In the genomic region with DNA sequence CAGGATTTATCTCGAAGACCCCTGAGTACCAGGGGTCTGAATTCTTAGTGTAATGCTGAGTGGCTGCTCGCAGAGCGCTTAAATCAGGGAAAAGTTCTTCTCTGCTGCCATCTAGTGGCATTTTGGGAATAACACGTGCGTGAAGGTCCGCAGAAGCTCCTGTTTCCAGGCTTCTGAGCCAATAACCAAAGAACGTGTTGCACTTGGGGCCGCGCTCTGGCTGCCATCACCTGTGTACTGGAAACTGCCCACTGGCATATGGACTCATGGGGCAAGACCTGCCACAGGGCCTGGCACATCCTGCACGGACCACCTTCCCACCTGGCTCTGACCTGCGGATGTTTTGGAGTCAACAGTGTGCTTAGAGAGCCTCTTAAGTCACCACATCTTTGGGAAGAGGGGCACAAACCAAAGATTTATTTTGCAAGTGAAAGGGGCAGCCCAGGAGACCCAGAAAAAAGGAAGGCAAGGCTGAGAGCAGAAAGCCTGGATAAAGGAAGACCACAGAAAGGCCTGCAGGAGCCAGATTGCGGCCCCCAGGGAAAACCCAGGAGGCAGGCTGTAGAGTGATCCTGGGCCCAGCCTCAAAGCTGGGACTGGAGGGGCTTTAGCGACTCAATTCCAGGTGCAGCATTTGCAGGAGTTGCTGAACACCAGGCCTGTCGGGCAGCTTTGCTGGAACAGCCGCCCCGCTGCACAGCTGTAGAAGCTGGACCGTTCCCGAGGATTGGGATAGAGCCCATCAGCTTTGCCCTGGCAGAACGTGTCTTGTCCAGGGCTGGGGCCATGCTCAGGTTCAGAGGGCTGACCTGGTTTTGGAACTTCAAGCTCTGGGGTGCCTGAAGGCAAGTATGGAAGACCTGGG, we compare ENCODE assay signal across 8 cellular contexts. TPM values are rescaled to one million over a fixed set of nuclear protein-coding genes. Genes with fewer than 3 reads are reported as not detected.
DNase-seq lines count a peak whose midpoint lies in the region; ATAC-seq and TF ChIP-seq lines count a peak whose summit lies in the region.

No MANE protein-coding gene starts in this region.

- peak; percentile 71 for TF ChIP-seq CTCF in CD8-positive, alpha-beta T cell (IDR thresholded peaks at IDR 0.05)
- peak; percentile 67 for TF ChIP-seq CTCF in epithelial cell of proximal tubule (conservative IDR thresholded peaks at IDR 0.05; ENCODE audit: low read depth, low read length)

- H3K9me3 ChIP-seq in CD8-positive, alpha-beta T cell (ENCODE audit: low read length) = no peaks in the 10 kb centered on the region
- no peaks in the 10 kb centered on the region for H3K9me3 ChIP-seq in HUES48 (ENCODE audit: control insufficient read depth, insufficient read depth, low read length)

- no peaks in the 10 kb centered on the region for H3K4me1 Mint-ChIP-seq in CD8-positive, alpha-beta T cell (ENCODE audit: low read depth)
- peaks cover 6% of the 10 kb centered on the region for H3K4me1 Mint-ChIP-seq in stimulated activated effector memory CD8-positive, alpha-beta T cell treated with anti-CD3 and anti-CD28 coated beads, Interleukin-12 subunit alpha, Interleukin-12 subunit beta, amount 100 ng/mL, for 72 hours

- peak; percentile 9 to 64 (median 40) for DNase-seq in CD8-positive, alpha-beta T cell
- DNase-seq in NOMO-1 treated with dmso at 0.1 percent for 144 hours (lab: John Stamatoyannopoulos, UW; ENCODE audit: unreplicated experiment) (peak; percentile 32), epithelial cell of proximal tubule (ENCODE audit: low read depth) (no peak), mucosa of gallbladder (ENCODE audit: low spot score) (peak; percentile 72)
- DNase-seq in activated CD8-positive, alpha-beta memory T cell treated with anti-CD3 and anti-CD28 coated beads, Interleukin-2, amount 50 U/mL, for 24 hours (ENCODE audit: extremely low read depth) = peak; percentile 31
- peak; percentile 46 to 78 for DNase-seq in stimulated activated effector memory CD8-positive, alpha-beta T cell treated with anti-CD3 and anti-CD28 coated beads, Interleukin-12 subunit alpha, Interleukin-12 subunit beta, amount 100 ng/mL, for 72 hours (ENCODE audit: low spot score in 2 of 2)

- POLR2A ChIA-PET in CD8-positive, alpha-beta T cell (lab: Charles Lee) = no interaction called here

- no peaks in the 10 kb centered on the region for H3K4me1 ChIP-seq in CD8-positive, alpha-beta T cell (ENCODE audit: insufficient read depth, low read length)
- peaks cover 15% of the 10 kb centered on the region; the same call in 1 of the 2 replicates for H3K4me1 ChIP-seq in HUES48 (ENCODE audit: control insufficient read depth, insufficient read depth, low read length)

- no peak overlapping the region for H3K4me3 Mint-ChIP-seq in CD8-positive, alpha-beta T cell
- H3K4me3 Mint-ChIP-seq in stimulated activated effector memory CD8-positive, alpha-beta T cell treated with anti-CD3 and anti-CD28 coated beads, Interleukin-12 subunit alpha, Interleukin-12 subunit beta, amount 100 ng/mL, for 72 hours = no peak overlapping the region

- no peak overlapping the region for H3K27ac ChIP-seq in CD8-positive, alpha-beta T cell (ENCODE audit: low read depth, low read length)
- peak overlapping the region; percentile 8 for H3K27ac ChIP-seq in HUES48 (ENCODE audit: low read depth, low read length)

- no peak overlapping the region for H3K9ac ChIP-seq in HUES48 (ENCODE audit: low read depth, low read length)

- no peaks in the 10 kb centered on the region for H3K9me3 Mint-ChIP-seq in CD8-positive, alpha-beta T cell
- no peaks in the 10 kb centered on the region for H3K9me3 Mint-ChIP-seq in stimulated activated effector memory CD8-positive, alpha-beta T cell treated with anti-CD3 and anti-CD28 coated beads, Interleukin-12 subunit alpha, Interleukin-12 subunit beta, amount 100 ng/mL, for 72 hours

- H3K4me3 ChIP-seq in CD8-positive, alpha-beta T cell (ENCODE audit: low read depth, low read length) = no peak overlapping the region
- H3K4me3 ChIP-seq in HUES48 (ENCODE audit: low read depth, low read length) (peak overlapping the region; percentile 34; the same call in 1 of the 2 replicates), epithelial cell of proximal tubule (ENCODE audit: low read depth, low read length) (no peak overlapping the region)

- H3K27ac Mint-ChIP-seq in CD8-positive, alpha-beta T cell = no peak overlapping the region
- no peak overlapping the region for H3K27ac Mint-ChIP-seq in stimulated activated effector memory CD8-positive, alpha-beta T cell treated with anti-CD3 and anti-CD28 coated beads, Interleukin-12 subunit alpha, Interleukin-12 subunit beta, amount 100 ng/mL, for 72 hours

- CTCF ChIA-PET in CD8-positive, alpha-beta T cell (lab: Charles Lee) = interaction anchor here (0.5 to 14.4 kb wide), 24 partner anchors 10 to 610 kb away, joined by 3 to 168 read pairs (median 3); no protein-coding TSS in a partner anchor

- no peaks in the 10 kb centered on the region for H3K36me3 Mint-ChIP-seq in CD8-positive, alpha-beta T cell
- H3K36me3 Mint-ChIP-seq in stimulated activated effector memory CD8-positive, alpha-beta T cell treated with anti-CD3 and anti-CD28 coated beads, Interleukin-12 subunit alpha, Interleukin-12 subunit beta, amount 100 ng/mL, for 72 hours = no peaks in the 10 kb centered on the region

- peaks cover 20% of the 10 kb centered on the region for H3K27me3 Mint-ChIP-seq in CD8-positive, alpha-beta T cell (ENCODE audit: low read depth)

- H3K27me3 ChIP-seq in CD8-positive, alpha-beta T cell (ENCODE audit: insufficient read depth, low read length) = no peaks in the 10 kb centered on the region
- no peaks in the 10 kb centered on the region; the same call in 1 of the 2 replicates for H3K27me3 ChIP-seq in HUES48 (ENCODE audit: control insufficient read depth, insufficient read depth, low read length)

- intact Hi-C loops in CD8-positive, alpha-beta T cell (cut with DNase I, micrococcal nuclease) = loop anchor here (1.0 to 5.0 kb wide), 2 partner anchors 99 to 177 kb away; no protein-coding TSS in a partner anchor

- ATAC-seq in CD8-positive, alpha-beta T cell = peak; percentile 58
- ATAC-seq in stimulated activated effector memory CD8-positive, alpha-beta T cell treated with anti-CD3 and anti-CD28 coated beads, Interleukin-12 subunit alpha, Interleukin-12 subunit beta, amount 100 ng/mL, for 72 hours = peak; percentile 57
- no peak for ATAC-seq in HG03159 (IDR thresholded peaks at IDR 0.05; ENCODE audit: unreplicated experiment)

- no peaks in the 10 kb centered on the region for H3K36me3 ChIP-seq in CD8-positive, alpha-beta T cell (ENCODE audit: insufficient read depth, low read length)
- H3K36me3 ChIP-seq in HUES48 (ENCODE audit: control insufficient read depth, insufficient read depth, low read length) = no peaks in the 10 kb centered on the region

RNA-seq across cellular contexts. Expression of a gene that starts 13.0 kb away (rescaled TPM):
- total RNA-seq in CD8-positive, alpha-beta T cell = under 1 TPM; 0.39 to 0.60 TPM
- total RNA-seq in epithelial cell of proximal tubule (not detected in 2 replicates), mucosa of gallbladder (0.06 TPM)

RNA-seq across cellular contexts. Expression of a gene that starts 30.0 kb away (rescaled TPM):
- total RNA-seq in CD8-positive, alpha-beta T cell = not detected
- 0.86 TPM in 1 of 2 replicates, not detected in the other for total RNA-seq in epithelial cell of proximal tubule
- total RNA-seq in mucosa of gallbladder = 0.40 TPM

RNA-seq across cellular contexts. Expression of a gene that starts 40.9 kb away (rescaled TPM):
- not detected for total RNA-seq in CD8-positive, alpha-beta T cell
- not detected in 2 replicates for total RNA-seq in epithelial cell of proximal tubule
- total RNA-seq in mucosa of gallbladder = not detected
